ENCODE assay signal across 22 cellular contexts in genomic region chr7:52938455-52939133, GRCh38.
"Had no signal": no experiment of that assay in that cellular context is flagged by ENCODE, and none has a peak within 500 bp of the region (broad histone marks: within the 10 kb centered on the region; RNA-seq: fewer than 3 reads in every experiment).

No MANE protein-coding gene starts in this region.

- H3K4me1 ChIP-seq: left ventricle myocardium inferior, right atrium auricular region, right lobe of liver, suprapubic skin, tibial artery, uterus had no signal

- H3K4me3 ChIP-seq: left ventricle myocardium inferior, lung, ovary, right atrium auricular region, right lobe of liver, skin epidermis, suprapubic skin, thoracic aorta, tibial artery, uterus had no signal

- H3K27me3 ChIP-seq: ovary, right atrium auricular region, right lobe of liver, suprapubic skin, tibial artery, uterus had no signal

- DNase-seq: hypothalamus; immature natural killer cell; kidney; left ventricle myocardium inferior; mesendoderm; naive thymus-derived CD4-positive, alpha-beta T cell; ovary; right lobe of liver; stimulated activated CD4-positive, alpha-beta T cell treated with anti-CD3 and anti-CD28 coated beads, Interleukin-12 subunit alpha, Interleukin-12 subunit beta, amount 100 ng/mL, for 4 hours; stimulated activated CD4-positive, alpha-beta T cell treated with anti-CD3 and anti-CD28 coated beads, Interleukin-15, amount 100 ng/mL, for 24 hours; stimulated activated CD4-positive, alpha-beta T cell treated with anti-CD3 and anti-CD28 coated beads, Interleukin-2, amount 100 ng/mL, for 24 hours; stimulated activated CD4-positive, alpha-beta T cell treated with anti-CD3 and anti-CD28 coated beads, Interleukin-4, amount 100 ng/mL, for 1 hour; stimulated activated naive CD4-positive, alpha-beta T cell; tibial artery; uterus had no signal

- H3K27ac ChIP-seq: left ventricle myocardium inferior, ovary, right atrium auricular region, right lobe of liver, skin epidermis, suprapubic skin, thoracic aorta, tibial artery, uterus had no signal

- H3K36me3 ChIP-seq: left ventricle myocardium inferior, ovary, right atrium auricular region, right lobe of liver, suprapubic skin, thoracic aorta, tibial artery, uterus had no signal

- ATAC-seq: naive thymus-derived CD4-positive, alpha-beta T cell; natural killer cell treated with Interleukin-12 subunit alpha and Interleukin-12 subunit beta and Interleukin-15 and Interleukin-18, amount 100 ng/mL, for 72 hours; right lobe of liver; stimulated activated effector memory CD8-positive, alpha-beta T cell treated with anti-CD3 and anti-CD28 coated beads, Interleukin-12 subunit alpha, Interleukin-12 subunit beta, amount 100 ng/mL, for 72 hours had no signal

- H3K9me3 ChIP-seq: ovary, right atrium auricular region, right lobe of liver, thoracic aorta, tibial artery, uterus had no signal
